In the genomic region with DNA sequence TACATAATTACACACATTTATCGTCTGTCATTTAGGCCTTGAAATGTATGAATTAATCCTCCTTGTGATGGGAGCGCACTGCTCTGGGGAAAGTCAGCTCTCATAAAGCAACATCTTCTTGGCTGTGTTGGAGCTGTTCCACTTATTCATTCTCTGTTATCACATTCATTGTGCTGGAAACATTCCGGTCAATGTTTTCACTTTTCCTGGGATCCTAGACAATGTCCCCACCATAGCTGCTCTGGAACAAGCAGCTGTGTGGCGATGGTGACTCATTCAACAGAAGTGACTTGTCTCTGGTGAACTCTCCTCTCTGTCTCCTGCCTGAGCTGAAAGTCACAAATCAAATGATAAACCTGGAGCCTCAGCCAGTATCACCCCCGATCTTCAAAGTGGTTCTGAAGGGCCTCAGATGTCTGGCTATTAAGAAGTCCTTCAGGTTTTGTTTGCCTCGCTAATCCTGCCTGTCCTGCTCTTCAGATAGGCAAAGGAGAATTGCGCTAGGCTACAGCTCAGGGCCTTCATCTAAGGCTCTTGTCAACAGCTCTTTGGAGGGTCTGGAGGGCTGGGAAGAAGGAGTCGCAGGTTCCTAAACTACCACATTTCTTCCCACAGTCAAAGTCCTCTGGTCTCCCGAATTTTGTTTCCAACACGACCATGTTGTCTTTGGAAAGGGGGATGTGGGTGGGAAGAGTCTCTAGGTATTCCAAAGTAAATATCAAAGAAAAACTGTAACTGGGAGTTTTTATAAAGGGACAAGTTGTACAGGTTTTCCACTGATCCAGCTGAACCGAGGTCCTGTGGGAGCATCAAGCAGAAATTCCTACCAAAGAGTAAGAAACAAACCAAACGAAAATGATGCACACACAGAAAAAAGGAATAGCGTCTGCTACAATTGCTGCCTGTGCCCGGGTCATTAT, we compare ENCODE assay signal across 8 cellular contexts. TPM values are rescaled to one million over a fixed set of nuclear protein-coding genes. Genes with fewer than 3 reads are reported as not detected.
A peak's percentile ranks its signal among the peaks of the same experiment; 100 is the strongest.
DNase-seq lines count a peak whose midpoint lies in the region; ATAC-seq and TF ChIP-seq lines count a peak whose summit lies in the region.

No MANE protein-coding gene starts in this region.

- H3K9me3 ChIP-seq in effector memory CD4-positive, alpha-beta T cell (ENCODE audit: control insufficient read depth, low read length) = no peaks in the 10 kb centered on the region
- no peaks in the 10 kb centered on the region for H3K9me3 ChIP-seq in thyroid gland

- H3K27me3 Mint-ChIP-seq in CD14-positive monocyte (ENCODE audit: low read depth in 3 of 3) (peaks cover under 1 to 5% (median 2%) of the 10 kb centered on the region in 3 donors), nephron (ENCODE audit: low read depth) (peaks cover 18% of the 10 kb centered on the region)

- peaks cover 52% of the 10 kb centered on the region for H3K4me1 Mint-ChIP-seq in CD14-positive monocyte
- peaks cover 21% of the 10 kb centered on the region for H3K4me1 Mint-ChIP-seq in nephron

- WGBS in thyroid gland, 2 donors = 69 to 70% methylated on average over 14 of the region's 14 CpGs

- H3K4me3 Mint-ChIP-seq in CD14-positive monocyte (no peak overlapping the region), nephron (no peak overlapping the region)

- intact Hi-C loops in CD14-positive monocyte (cut with micrococcal nuclease) = loop anchor here in 1 of 2 donors (10.0 kb wide), 1 partner anchor 441 kb away; no protein-coding TSS in a partner anchor
- intact Hi-C loops in thyroid gland (cut with DNase I) = loop anchor here (10.0 kb wide), 1 partner anchor 281 kb away; no protein-coding TSS in a partner anchor

- DNase-seq in CD14-positive monocyte (ENCODE audit: low spot score) (no peak), M059J (ENCODE audit: low read depth) (peak; percentile 71), thyroid gland (no peak)
- no peak for DNase-seq in effector memory CD4-positive, alpha-beta T cell
- DNase-seq in activated effector memory CD4-positive, alpha-beta T cell treated with Interleukin-2 at 50 U/mL for 16 hours = no peak

- peaks cover 39% of the 10 kb centered on the region for H3K4me1 ChIP-seq in effector memory CD4-positive, alpha-beta T cell (ENCODE audit: control insufficient read depth, insufficient read depth, low read length, poor library complexity, severe bottlenecking)
- peaks cover 0 to 2% of the 10 kb centered on the region in 2 donors for H3K4me1 ChIP-seq in thyroid gland

- H3K9me3 Mint-ChIP-seq in CD14-positive monocyte = peaks cover 0 to 6% (median under 1%) of the 10 kb centered on the region in 7 donors
- no peaks in the 10 kb centered on the region for H3K9me3 Mint-ChIP-seq in nephron

- H3K27me3 ChIP-seq in effector memory CD4-positive, alpha-beta T cell (replicated peaks; ENCODE audit: control insufficient read depth, insufficient read depth, low read length, poor library complexity, severe bottlenecking) = no peaks in the 10 kb centered on the region
- H3K27me3 ChIP-seq in thyroid gland = no peaks in the 10 kb centered on the region

- peaks cover 0 to 3% of the 10 kb centered on the region in 2 donors for H3K36me3 Mint-ChIP-seq in CD14-positive monocyte
- no peaks in the 10 kb centered on the region for H3K36me3 Mint-ChIP-seq in nephron (ENCODE audit: low read depth)

- H3K27ac ChIP-seq in effector memory CD4-positive, alpha-beta T cell (ENCODE audit: insufficient read depth, low read length, poor library complexity, severe bottlenecking) = peak overlapping the region; percentile 30
- no peak overlapping the region for H3K27ac ChIP-seq in thyroid gland

- TF ChIP-seq CTCF in CD14-positive monocyte (IDR thresholded peaks at IDR 0.05) (no peak), nephron (IDR thresholded peaks at IDR 0.05; ENCODE audit: unreplicated experiment in 3 of 3) (no peak), thyroid gland (IDR thresholded peaks at IDR 0.05) (no peak)

- ATAC-seq in GM19324 (IDR thresholded peaks at IDR 0.05; ENCODE audit: low FRiP score, unreplicated experiment) = no peak
- ATAC-seq in GM21390 (IDR thresholded peaks at IDR 0.05; ENCODE audit: unreplicated experiment) = no peak

- H3K27ac Mint-ChIP-seq in CD14-positive monocyte (peak overlapping the region in 6 of 7 donors; percentile 18 to 85 (median 46)), nephron (peak overlapping the region in 2 of 3 experiments; percentile 8 to 13)

- H3K4me3 ChIP-seq in effector memory CD4-positive, alpha-beta T cell (ENCODE audit: insufficient read depth, low read depth, low read length, poor library complexity, severe bottlenecking) = no peak overlapping the region
- H3K4me3 ChIP-seq in thyroid gland (replicated peaks in 1 of 3) = no peak overlapping the region

- no peak for TF ChIP-seq POLR2A in thyroid gland (IDR thresholded peaks at IDR 0.05)

- H3K36me3 ChIP-seq in effector memory CD4-positive, alpha-beta T cell (ENCODE audit: control insufficient read depth, insufficient read depth, low read length) = no peaks in the 10 kb centered on the region
- H3K36me3 ChIP-seq in thyroid gland = no peaks in the 10 kb centered on the region

RNA-seq across cellular contexts. Expression of gene KLF6, which starts 29.3 kb away (rescaled TPM):
- polyA plus RNA-seq in CD14-positive monocyte = 100 to 1,000 TPM; 499 to 510 TPM
- 4.8 and 9.9 TPM in 2 replicates for total RNA-seq in M059J (2014; rRNA removed; shearing (Covaris generic))
- 100 to 1,000 TPM in 2 of 4 donors, 10 to 100 TPM in 2; 50.4 to 166 (median 103) TPM for total RNA-seq in thyroid gland
